In genomic region chr14:100285021-100285912, GRCh38 we compare ENCODE assay signal across 1 cellular context.
TF ChIP-seq lines count a peak whose summit lies in the region.

No MANE protein-coding gene starts in this region.

TF ChIP-seq in K562, 482 proteins besides CTCF, POLR2A, EP300 and RAD21 (continued from another document and continues in another):
- TF ChIP-seq CREB5 (CRISPR knock-in tag; IDR thresholded peaks at IDR 0.05) (no peak), PRPF4 (IDR thresholded peaks at IDR 0.05; ENCODE audit: insufficient read depth, low read depth, low read length, poor library complexity, severe bottlenecking) (no peak), ZNF24 (IDR thresholded peaks at IDR 0.05) (no peak), POLR2AphosphoS5 (IDR thresholded peaks at IDR 0.05; ENCODE audit: control insufficient read depth, insufficient read depth, low read depth, low read length) (no peak), ZNF253 (CRISPR knock-in tag; conservative IDR thresholded peaks at IDR 0.05) (no peak), KLF13 (tag; IDR thresholded peaks at IDR 0.05; ENCODE audit: borderline replicate concordance, low read depth) (peak; percentile 86), FOXM1 (IDR thresholded peaks at IDR 0.05; ENCODE audit: low read depth) (no peak), FOXM1 (CRISPR knock-in tag; IDR thresholded peaks at IDR 0.05; ENCODE audit: low read depth) (no peak), CTCFL (IDR thresholded peaks at IDR 0.05; ENCODE audit: borderline replicate concordance, insufficient read depth, low read depth, low read length, poor library complexity, severe bottlenecking) (peak; percentile 97), HMG20A (CRISPR knock-in tag; conservative IDR thresholded peaks at IDR 0.05) (no peak), CCNT2 (IDR thresholded peaks at IDR 0.05; ENCODE audit: borderline replicate concordance, extremely low read depth, insufficient read length, low read depth, low read length) (peak; percentile 37), ZNF609 (CRISPR knock-in tag; IDR thresholded peaks at IDR 0.05; ENCODE audit: borderline replicate concordance) (no peak), ZNF12 (CRISPR knock-in tag; IDR thresholded peaks at IDR 0.05) (no peak), TAF7 (tag; IDR thresholded peaks at IDR 0.05) (no peak), ZNF436 (CRISPR knock-in tag; IDR thresholded peaks at IDR 0.05) (no peak), ELF2 (CRISPR knock-in tag; IDR thresholded peaks at IDR 0.05) (no peak), MEIS2 (IDR thresholded peaks at IDR 0.05; ENCODE audit: partially characterized antibody) (peak; percentile 62), BACH1 (tag; IDR thresholded peaks at IDR 0.05) (no peak), HDAC8 (tag; IDR thresholded peaks at IDR 0.05) (0 out of 2 replicates have a peak, but pooled peaks have one; percentile 19), POLR2H (tag; IDR thresholded peaks at IDR 0.05; ENCODE audit: low read depth) (no peak), DEAF1 (CRISPR knock-in tag; IDR thresholded peaks at IDR 0.05) (no peak), ATF3 (IDR thresholded peaks at IDR 0.05) (no peak), ATF3 (CRISPR knock-in tag; conservative IDR thresholded peaks at IDR 0.05) (no peak), ZNF584 (CRISPR knock-in tag; IDR thresholded peaks at IDR 0.05; ENCODE audit: low read depth) (no peak), STAT5A (IDR thresholded peaks at IDR 0.05; ENCODE audit: borderline replicate concordance, low read length) (no peak), NFIC (IDR thresholded peaks at IDR 0.05) (peak; percentile 85), MAFF (IDR thresholded peaks at IDR 0.05; ENCODE audit: low read length) (no peak), PKNOX1 (IDR thresholded peaks at IDR 0.05) (no peak), U2AF1 (optimal IDR thresholded peaks at IDR 0.05; ENCODE audit: low read depth, low read length) (no peak), ZBTB11 (CRISPR knock-in tag; IDR thresholded peaks at IDR 0.05) (no peak), ZNF785 (CRISPR knock-in tag; IDR thresholded peaks at IDR 0.05) (no peak), EHMT2 (IDR thresholded peaks at IDR 0.05) (no peak), AFF4 (CRISPR knock-in tag; IDR thresholded peaks at IDR 0.05) (no peak), CREB3 (tag; conservative IDR thresholded peaks at IDR 0.05; ENCODE audit: low read depth) (no peak), KLF1 (tag; IDR thresholded peaks at IDR 0.05) (peak; percentile 39; the same call in 1 of the 2 replicates), ZNF174 (CRISPR knock-in tag; IDR thresholded peaks at IDR 0.05) (no peak), PHF20 (IDR thresholded peaks at IDR 0.05; ENCODE audit: partially characterized antibody) (no peak), MLX (CRISPR knock-in tag; conservative IDR thresholded peaks at IDR 0.05) (no peak), PHB (CRISPR knock-in tag; IDR thresholded peaks at IDR 0.05) (no peak), ZNF717 (CRISPR knock-in tag; IDR thresholded peaks at IDR 0.05) (no peak)
